In genomic region chr15:82241836-82242499, GRCh38 we compare ENCODE assay signal across 1 cellular context. TPM values are rescaled to one million over a fixed set of nuclear protein-coding genes. Genes with fewer than 3 reads are reported as not detected.
"Had no signal": no experiment of that assay in that cellular context is flagged by ENCODE, and none has a peak within 500 bp of the region (broad histone marks: within the 10 kb centered on the region; RNA-seq: fewer than 3 reads in every experiment).

No MANE protein-coding gene starts in this region.

RNA-seq across cellular contexts. Expression of gene SAXO2, which starts 20.6 kb away (rescaled TPM):
- total RNA-seq: thoracic aorta had no signal
